Comparison of ENCODE assay signal across 30 cellular contexts in the genomic region with DNA sequence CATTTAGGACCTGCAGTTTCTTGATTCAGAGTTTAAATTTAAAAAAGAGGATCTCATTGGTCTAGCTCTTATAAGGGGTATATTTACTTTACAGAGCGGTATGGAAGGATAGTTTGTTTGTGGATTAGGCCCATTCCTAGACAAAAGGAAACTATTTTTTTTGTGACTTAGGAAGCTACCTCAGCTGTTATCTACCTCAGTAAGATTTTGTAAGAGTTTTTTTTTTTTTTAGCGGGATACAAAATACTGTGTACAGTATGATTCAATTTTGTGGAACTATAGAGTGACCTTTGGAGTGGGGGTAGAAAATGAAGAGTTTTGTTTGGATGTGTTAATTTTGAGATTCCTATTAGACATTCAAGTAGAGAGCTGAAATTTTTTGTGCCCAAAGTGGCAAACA.
A peak's percentile ranks its signal among the peaks of the same experiment; 100 is the strongest.
DNase-seq lines count a peak whose midpoint lies in the region; ATAC-seq and TF ChIP-seq lines count a peak whose summit lies in the region.
"Had no signal": no experiment of that assay in that cellular context is flagged by ENCODE, and none has a peak within 500 bp of the region (broad histone marks: within the 10 kb centered on the region; RNA-seq: fewer than 3 reads in every experiment).

No MANE protein-coding gene starts in this region.

- H3K4me1 ChIP-seq in mucosa of descending colon (ENCODE audit: low read depth) (peaks cover 6% of the 10 kb centered on the region), transverse colon (peaks cover 0 to 13% (median 4%) of the 10 kb centered on the region in 4 donors), testis (peaks cover 13% of the 10 kb centered on the region)
- H3K4me1 ChIP-seq: esophagus squamous epithelium, foreskin keratinocyte, uterus had no signal

- H3K9me3 ChIP-seq in mucosa of descending colon (no peaks in the 10 kb centered on the region), transverse colon (no peaks in the 10 kb centered on the region), testis (no peaks in the 10 kb centered on the region)
- H3K9me3 ChIP-seq: esophagus squamous epithelium, SJCRH30, thoracic aorta, uterus had no signal

- peak overlapping the region; percentile 51 for H3K27ac Mint-ChIP-seq in activated T-cell treated with anti-CD3 and anti-CD28 coated beads, Interleukin-2, amount 50 U/mL, for 72 hours
- H3K27ac Mint-ChIP-seq in brain: peak overlapping the region in 4 of 5 experiments; percentile 17 to 92 (median 90)
- H3K27ac Mint-ChIP-seq: activated CD4-positive, alpha-beta T cell treated with anti-CD3 and anti-CD28 coated beads, Interleukin-2, amount 10 ng/mL, durations not matched to agents 7 days and 5 days; CD4-positive, alpha-beta T cell; T-cell had no signal

- H3K4me1 Mint-ChIP-seq in activated T-cell treated with anti-CD3 and anti-CD28 coated beads, Interleukin-2, amount 50 U/mL, for 72 hours (ENCODE audit: low read depth): peaks cover 6% of the 10 kb centered on the region
- H3K4me1 Mint-ChIP-seq in activated T-cell treated with anti-CD3 and anti-CD28 coated beads, Interleukin-2, amount 50 U/mL, for 4 hours (ENCODE audit: low read depth): peaks cover 1% of the 10 kb centered on the region
- H3K4me1 Mint-ChIP-seq in brain: peaks cover 49% of the 10 kb centered on the region
- H3K4me1 Mint-ChIP-seq: stimulated activated naive B cell treated with anti-CD40 and anti-IgM and Interleukin-4, amounts not matched to agents 10 μg/mL and 1 μg/mL and 100 μg/mL, for 72 hours had no signal

- no peaks in the 10 kb centered on the region for H3K27me3 Mint-ChIP-seq in activated T-cell treated with anti-CD3 and anti-CD28 coated beads, Interleukin-2, amount 50 U/mL, for 72 hours (ENCODE audit: low read depth)
- no peaks in the 10 kb centered on the region for H3K27me3 Mint-ChIP-seq in activated T-cell treated with anti-CD3 and anti-CD28 coated beads, Interleukin-2, amount 50 U/mL, for 4 hours (ENCODE audit: low read depth)
- H3K27me3 Mint-ChIP-seq in brain: no peaks in the 10 kb centered on the region
- H3K27me3 Mint-ChIP-seq: activated CD4-positive, alpha-beta T cell treated with anti-CD3 and anti-CD28 coated beads, Interleukin-2, amount 10 ng/mL, durations not matched to agents 7 days and 5 days; CD4-positive, alpha-beta T cell; central memory CD8-positive, alpha-beta T cell; naive thymus-derived CD4-positive, alpha-beta T cell; stimulated activated naive B cell treated with anti-CD40 and anti-IgM and Interleukin-4, amounts not matched to agents 10 μg/mL and 1 μg/mL and 100 μg/mL, for 72 hours; T-cell had no signal

- no peak for TF ChIP-seq EP300 in transverse colon (IDR thresholded peaks at IDR 0.05; ENCODE audit: low read depth)

- peaks cover 0 to 4% of the 10 kb centered on the region in 2 donors for H3K36me3 Mint-ChIP-seq in activated T-cell treated with anti-CD3 and anti-CD28 coated beads, Interleukin-2, amount 50 U/mL, for 72 hours (ENCODE audit: insufficient read depth in 2 of 2)
- peaks cover 16% of the 10 kb centered on the region for H3K36me3 Mint-ChIP-seq in activated T-cell treated with anti-CD3 and anti-CD28 coated beads, Interleukin-2, amount 50 U/mL, for 4 hours (ENCODE audit: insufficient read depth)
- H3K36me3 Mint-ChIP-seq in brain: peaks cover 56% of the 10 kb centered on the region

- intact Hi-C loops in mucosa of descending colon (cut with DNase I, micrococcal nuclease) (no loop called here), transverse colon (cut with DNase I; ENCODE audit: low total_unique reads) (no loop called here), testis (cut with DNase I; ENCODE audit: low total_unique reads) (no loop called here)

- no peak for TF ChIP-seq CTCF in brain (conservative IDR thresholded peaks at IDR 0.05)
- no peak for TF ChIP-seq CTCF in mucosa of descending colon (IDR thresholded peaks at IDR 0.05)
- no peak for TF ChIP-seq CTCF in transverse colon (IDR thresholded peaks at IDR 0.05)
- TF ChIP-seq CTCF in testis (IDR thresholded peaks at IDR 0.05): no peak
- TF ChIP-seq CTCF in GM13976 (IDR thresholded peaks at IDR 0.05; ENCODE audit: borderline replicate concordance, control extremely low read depth, extremely low read depth, insufficient read depth, missing control alignments): no peak

- ATAC-seq in activated T-cell treated with anti-CD3 and anti-CD28 coated beads, Interleukin-2, amount 50 U/mL, for 72 hours (replicated peaks in 1 of 2): no peak
- no peak for ATAC-seq in activated T-cell treated with anti-CD3 and anti-CD28 coated beads, Interleukin-2, amount 50 U/mL, for 4 hours
- ATAC-seq in mucosa of descending colon: peak; percentile 46
- no peak for ATAC-seq in HG03521 (IDR thresholded peaks at IDR 0.05; ENCODE audit: unreplicated experiment)
- ATAC-seq: foreskin keratinocyte; left ventricle myocardium superior; naive thymus-derived CD4-positive, alpha-beta T cell; stimulated activated naive B cell treated with anti-CD40 and anti-IgM and Interleukin-4, amounts not matched to agents 10 μg/mL and 1 μg/mL and 100 μg/mL, for 72 hours; T-cell had no signal

- TF ChIP-seq POLR2A in transverse colon (IDR thresholded peaks at IDR 0.05) (no peak), testis (IDR thresholded peaks at IDR 0.05) (no peak)

- WGBS in transverse colon (ENCODE audit: low coverage in 1 of 2), 2 donors: 56 to 69% methylated on average over 2 of the region's 2 CpGs
- 85 to 90% methylated on average over 2 of the region's 2 CpGs for WGBS in testis, 2 donors

- no peak overlapping the region for H3K4me3 ChIP-seq in mucosa of descending colon
- no peak overlapping the region for H3K4me3 ChIP-seq in transverse colon
- H3K4me3 ChIP-seq in testis: no peak overlapping the region
- H3K4me3 ChIP-seq: esophagus squamous epithelium, SJCRH30, thoracic aorta, uterus had no signal

- H3K27ac ChIP-seq in transverse colon (peak overlapping the region; percentile 6 to 57 (median 42)), testis (no peak overlapping the region)
- H3K27ac ChIP-seq: esophagus squamous epithelium, foreskin keratinocyte, SJCRH30, thoracic aorta, uterus had no signal

- no peak overlapping the region for H3K4me3 Mint-ChIP-seq in activated T-cell treated with anti-CD3 and anti-CD28 coated beads, Interleukin-2, amount 50 U/mL, for 72 hours
- H3K4me3 Mint-ChIP-seq in activated T-cell treated with anti-CD3 and anti-CD28 coated beads, Interleukin-2, amount 50 U/mL, for 4 hours: no peak overlapping the region
- H3K4me3 Mint-ChIP-seq in brain: peak overlapping the region in 1 of 5 experiments; percentile 34
- H3K4me3 Mint-ChIP-seq: activated CD4-positive, alpha-beta T cell treated with anti-CD3 and anti-CD28 coated beads, Interleukin-2, amount 10 ng/mL, durations not matched to agents 7 days and 5 days; CD4-positive, alpha-beta T cell; central memory CD8-positive, alpha-beta T cell; naive thymus-derived CD4-positive, alpha-beta T cell; stimulated activated naive B cell treated with anti-CD40 and anti-IgM and Interleukin-4, amounts not matched to agents 10 μg/mL and 1 μg/mL and 100 μg/mL, for 72 hours; T-cell had no signal

- no peak for DNase-seq in activated T-cell treated with anti-CD3 and anti-CD28 coated beads, Interleukin-2, amount 50 U/mL, for 72 hours
- DNase-seq in activated T-cell treated with anti-CD3 and anti-CD28 coated beads, Interleukin-2, amount 50 U/mL, for 4 hours: no peak
- DNase-seq in mucosa of descending colon: no peak
- DNase-seq in transverse colon: no peak
- no peak for DNase-seq in testis
- no peak for DNase-seq in GM13976 (ENCODE audit: low spot score)
- DNase-seq: activated CD4-positive, alpha-beta T cell treated with anti-CD3 and anti-CD28 coated beads, Interleukin-2, amount 10 ng/mL, durations not matched to agents 7 days and 5 days; activated gamma-delta T cell; activated T-cell treated with anti-CD3 and anti-CD28 coated beads, Interleukin-2, amount 50 U/mL, for 1 hour; AML-193; CD4-positive, alpha-beta T cell; EL; esophagus squamous epithelium; foreskin keratinocyte; HCEC 1CT; islet precursor cell; Karpas-422; left ventricle myocardium superior; naive thymus-derived CD4-positive, alpha-beta T cell; NCI-H1417 treated with DMSO at 0.1 percent for 48 hours; NCI-H82; RPMI8226; SJCRH30; stimulated activated naive B cell treated with anti-CD40 and anti-IgM and Interleukin-4, amounts not matched to agents 10 μg/mL and 1 μg/mL and 100 μg/mL, for 72 hours; T-cell; uterus had no signal

- in situ Hi-C loops in transverse colon (cut with MboI; ENCODE audit: low pct_ligation_motif_present in 1 of 4, low pct_unique_long_range_greater_than_20kb in 1 of 4, low sequenced_read_pairs in 3 of 4) (no loop called here), GM13976 (cut with MboI; ENCODE audit: low sequenced_read_pairs, unreplicated experiment) (no loop called here)

- H3K36me3 ChIP-seq in mucosa of descending colon (ENCODE audit: low read depth) (no peaks in the 10 kb centered on the region), transverse colon (peaks cover 0 to 7% (median 2%) of the 10 kb centered on the region in 4 donors), testis (ENCODE audit: low read depth, missing control alignments) (no peaks in the 10 kb centered on the region)
- H3K36me3 ChIP-seq: SJCRH30, thoracic aorta, uterus had no signal

- no peaks in the 10 kb centered on the region for H3K9me3 Mint-ChIP-seq in activated T-cell treated with anti-CD3 and anti-CD28 coated beads, Interleukin-2, amount 50 U/mL, for 72 hours
- H3K9me3 Mint-ChIP-seq in activated T-cell treated with anti-CD3 and anti-CD28 coated beads, Interleukin-2, amount 50 U/mL, for 4 hours: no peaks in the 10 kb centered on the region
- peaks cover 0 to 19% (median 5%) of the 10 kb centered on the region in 5 experiments for H3K9me3 Mint-ChIP-seq in brain
- H3K9me3 Mint-ChIP-seq: activated CD4-positive, alpha-beta T cell treated with anti-CD3 and anti-CD28 coated beads, Interleukin-2, amount 10 ng/mL, durations not matched to agents 7 days and 5 days; CD4-positive, alpha-beta T cell; central memory CD8-positive, alpha-beta T cell; stimulated activated naive B cell treated with anti-CD40 and anti-IgM and Interleukin-4, amounts not matched to agents 10 μg/mL and 1 μg/mL and 100 μg/mL, for 72 hours; T-cell had no signal

- no peaks in the 10 kb centered on the region for H3K27me3 ChIP-seq in transverse colon
- no peaks in the 10 kb centered on the region for H3K27me3 ChIP-seq in testis
- H3K27me3 ChIP-seq: esophagus squamous epithelium, foreskin keratinocyte, SJCRH30, uterus had no signal

Comparison
In these comparisons a context has a peak if more than half of its experiments do, and no peak if none do; other contexts are left out.
1. H3K27ac ChIP-seq: peak in transverse colon (4 of 4); none in testis (0 of 2).